ENCODE assay signal across 8 cellular contexts in genomic region chr13:28718186-28718537, GRCh38. TPM values are rescaled to one million over a fixed set of nuclear protein-coding genes. Genes with fewer than 3 reads are reported as not detected.
DNase-seq lines count a peak whose midpoint lies in the region; ATAC-seq, FAIRE-seq and TF ChIP-seq lines count a peak whose summit lies in the region.

No MANE protein-coding gene starts in this region.

- no peaks in the 10 kb centered on the region for H3K9me3 Mint-ChIP-seq in activated naive CD4-positive, alpha-beta T cell treated with anti-CD3 and anti-CD28 coated beads, Interleukin-2, amount 50 U/mL, for 72 hours

- peak overlapping the region; percentile 81 to 84 for H3K27ac Mint-ChIP-seq in activated naive CD4-positive, alpha-beta T cell treated with anti-CD3 and anti-CD28 coated beads, Interleukin-2, amount 50 U/mL, for 72 hours

- ATAC-seq in HepG2 = no peak
- no peak for ATAC-seq in activated naive CD4-positive, alpha-beta T cell treated with anti-CD3 and anti-CD28 coated beads, Interleukin-2, amount 50 U/mL, for 72 hours

- H3K4me3 ChIP-seq in liver (ENCODE audit: low read depth in 1 of 3, low read length in 3 of 3) (peak overlapping the region; percentile 64 to 76 (median 68)), HepG2 (replicated peaks in 1 of 3; ENCODE audit: insufficient read depth in 1 of 3, low read depth in 2 of 3, low read length in 3 of 3) (no peak overlapping the region), skeletal muscle satellite cell (ENCODE audit: low read length) (peak overlapping the region; percentile 84)

- BruUV-seq in HepG2 (replicated peaks; lab: Mats Ljungman, UMichigan) = no TSS peak

- peak overlapping the region; percentile 63 to 75 for H3K9ac ChIP-seq in liver (ENCODE audit: low read depth in 1 of 2, low read length in 2 of 2)
- H3K9ac ChIP-seq in HepG2 (ENCODE audit: insufficient read depth, low read depth, low read length) = no peak overlapping the region
- H3K9ac ChIP-seq in skeletal muscle satellite cell (ENCODE audit: low read depth, low read length) = peak overlapping the region; percentile 96

- TF ChIP-seq EP300 in HepG2 (IDR thresholded peaks at IDR 0.05; ENCODE audit: low read depth in 2 of 2, low read length in 2 of 2) (no peak), HepG2 (CRISPR knock-in tag; IDR thresholded peaks at IDR 0.05; ENCODE audit: borderline replicate concordance) (no peak)

- POLR2A ChIA-PET in HepG2 (lab: Yijun Ruan, JAX) = no interaction called here

- no peaks in the 10 kb centered on the region for H4K20me1 ChIP-seq in HepG2 (ENCODE audit: insufficient read depth, low read length)

- no peak overlapping the region for H3K4me2 ChIP-seq in HepG2 (ENCODE audit: low read depth, low read length)
- H3K4me2 ChIP-seq in skeletal muscle satellite cell (ENCODE audit: low read length) = peak overlapping the region; percentile 97

- WGBS in liver = under 1% methylated on average over 9 of the region's 9 CpGs
- 34% methylated on average over 9 of the region's 9 CpGs for WGBS in HepG2 (ENCODE audit: low lambda C conversion rate)

- intact Hi-C loops in HepG2 (cut with micrococcal nuclease; ENCODE audit: unreplicated experiment) = no loop called here

- in situ Hi-C loops in HepG2 (cut with HindIII; ENCODE audit: extremely low pct_ligation_motif_present, low pct_unique_long_range_greater_than_20kb) = no loop called here

- no peaks in the 10 kb centered on the region for H3K27me3 ChIP-seq in liver (ENCODE audit: control insufficient read depth in 4 of 4, insufficient read depth in 4 of 4, low read length in 3 of 4)
- 0 out of 5 replicates have a peak, but pooled peaks cover 0 to 2% of the 10 kb centered on the region in 2 experiments for H3K27me3 ChIP-seq in HepG2 (ENCODE audit: control insufficient read depth in 1 of 2, insufficient read depth in 2 of 2, low read length in 2 of 2)
- no peaks in the 10 kb centered on the region for H3K27me3 ChIP-seq in skeletal muscle satellite cell (ENCODE audit: control insufficient read depth, insufficient read depth, low read length)

- peak in 1 of 2 donors; percentile 20 for TF ChIP-seq RAD21 in liver (IDR thresholded peaks at IDR 0.05)
- no peak for TF ChIP-seq RAD21 in HepG2 (CRISPR knock-in tag; IDR thresholded peaks at IDR 0.05)

- H3K36me3 ChIP-seq in liver (ENCODE audit: control insufficient read depth in 4 of 4, insufficient read depth in 3 of 4, low read depth in 1 of 4, low read length in 3 of 4) = no peaks in the 10 kb centered on the region
- H3K36me3 ChIP-seq in HepG2 (replicated peaks in 1 of 2; ENCODE audit: control insufficient read depth in 1 of 2, insufficient read depth in 2 of 2, low read length in 2 of 2) = no peaks in the 10 kb centered on the region
- no peaks in the 10 kb centered on the region for H3K36me3 ChIP-seq in skeletal muscle satellite cell (ENCODE audit: insufficient read depth, low read length)

- H3K4me1 ChIP-seq in liver (ENCODE audit: control insufficient read depth in 4 of 4, insufficient read depth in 4 of 4, low read length in 3 of 4) = peaks cover 5 to 23% (median 16%) of the 10 kb centered on the region in 4 donors
- H3K4me1 ChIP-seq in HepG2 (ENCODE audit: insufficient read depth, low read length) = no peaks in the 10 kb centered on the region
- H3K4me1 ChIP-seq in skeletal muscle satellite cell (ENCODE audit: control insufficient read depth, insufficient read depth, low read length) = peaks cover 40% of the 10 kb centered on the region

- TF ChIP-seq POLR2A in HepG2 (IDR thresholded peaks at IDR 0.05; ENCODE audit: insufficient read depth in 1 of 2, low read depth in 2 of 2, low read length in 2 of 2) = no peak

- H2AFZ ChIP-seq in HepG2 (ENCODE audit: low read length) = no peak overlapping the region

- H3K9me3 ChIP-seq in liver (ENCODE audit: control insufficient read depth in 4 of 4, low read length in 3 of 4) (no peaks in the 10 kb centered on the region), HepG2 (ENCODE audit: low read length) (no peaks in the 10 kb centered on the region), skeletal muscle satellite cell (replicated peaks; ENCODE audit: low read length) (no peaks in the 10 kb centered on the region)

- TF ChIP-seq CTCF in liver (IDR thresholded peaks at IDR 0.05; ENCODE audit: low read depth, low read length, missing input control) (no peak), HepG2 (CRISPR knock-in tag; IDR thresholded peaks at IDR 0.05) (no peak)

- H3K27ac ChIP-seq in liver (ENCODE audit: low read depth in 1 of 2, low read length in 2 of 2) (peak overlapping the region; percentile 90 to 93), HepG2 (ENCODE audit: extremely low read length, insufficient read depth, low read length) (no peak overlapping the region)

- no peaks in the 10 kb centered on the region for H3K79me2 ChIP-seq in HepG2 (ENCODE audit: insufficient read depth, low read length)

- FAIRE-seq in HepG2 (lab: Jason Lieb, UNC) = no peak

- peaks cover 0 to 1% of the 10 kb centered on the region in 2 donors for H3K36me3 Mint-ChIP-seq in activated naive CD4-positive, alpha-beta T cell treated with anti-CD3 and anti-CD28 coated beads, Interleukin-2, amount 50 U/mL, for 72 hours

- no peak for DNase-seq in HepG2 (ENCODE audit: low spot score)
- no peak for DNase-seq in activated naive CD4-positive, alpha-beta T cell treated with anti-CD3 and anti-CD28 coated beads, Interleukin-2, amount 50 U/mL, for 72 hours (ENCODE audit: low spot score in 2 of 2)
- DNase-seq in hepatic stellate cell (ENCODE audit: low spot score) = peak; percentile 8
- no peak for DNase-seq in kidney glomerular epithelial cell (lab: John Stamatoyannopoulos, UW)
- DNase-seq in DMS79 (lab: John Stamatoyannopoulos, UW) = no peak
- DNase-seq in HUDEP-2 (lab: John Stamatoyannopoulos, UW; ENCODE audit: unreplicated experiment in 76 of 76) = no peak

- CTCF ChIA-PET in HepG2 (lab: Yijun Ruan, JAX; ENCODE audit: low intra/inter-chr PET ratio, low total read pairs) = no interaction called here

TF ChIP-seq in HepG2, 621 proteins besides CTCF, POLR2A, EP300 and RAD21 (continues in another document):
- TF ChIP-seq ZNF75D (CRISPR knock-in tag; IDR thresholded peaks at IDR 0.05; ENCODE audit: borderline replicate concordance) (no peak), FOXO1 (CRISPR knock-in tag; IDR thresholded peaks at IDR 0.05) (no peak)

RNA-seq across cellular contexts. Expression of gene SLC46A3, which starts 0.6 kb away (rescaled TPM):
- total RNA-seq in liver (10 to 100 TPM in 1 of 2 donors, 1 to 10 TPM in 1; 7.0 to 63.3 TPM), HepG2 (2016; rRNA removed; fragmentation: Illumina TruSeq; extraction: Trizol) (not detected in 2 replicates)
- polyA plus RNA-seq in liver (10 to 100 TPM; 27.9 to 37.2 TPM), HepG2 (2011; rRNA removed) (not detected in 2 replicates)
- not detected in 2 replicates for total RNA-seq in HepG2 (2016; cell fraction: cytosol; rRNA removed; fragmentation: Illumina TruSeq; extraction: Trizol; ENCODE audit: low read depth)
- total RNA-seq in HepG2 (2016; cell fraction: insoluble cytoplasmic fraction; rRNA removed; fragmentation: Illumina TruSeq; extraction: Trizol) = not detected in 2 replicates
- total RNA-seq in HepG2 (2016; cell fraction: membrane; rRNA removed; fragmentation: Illumina TruSeq; extraction: Trizol) = not detected in 2 replicates
- total RNA-seq in HepG2 (2016; cell fraction: nucleus; rRNA removed; fragmentation: Illumina TruSeq; extraction: Trizol) = not detected in 2 replicates
- not detected in 2 replicates for polyA plus RNA-seq in HepG2 (2011; cell fraction: cytosol; rRNA removed)
- not detected in 2 replicates for polyA plus RNA-seq in HepG2 (2011; cell fraction: nucleus; rRNA removed)
- polyA plus RNA-seq in HepG2 (2012) = not detected in 2 replicates
- not detected in 2 replicates for polyA plus RNA-seq in HepG2 (2016; cell fraction: cytosol; fragmentation: Illumina TruSeq; extraction: Trizol; ENCODE audit: low read depth)
- not detected in 2 replicates for polyA plus RNA-seq in HepG2 (2016; cell fraction: insoluble cytoplasmic fraction; fragmentation: Illumina TruSeq; extraction: Trizol; ENCODE audit: low read depth)
- not detected in 2 replicates for polyA plus RNA-seq in HepG2 (2016; cell fraction: membrane; fragmentation: Illumina TruSeq; extraction: Trizol; ENCODE audit: low read depth)
- polyA plus RNA-seq in HepG2 (2016; cell fraction: nucleus; fragmentation: Illumina TruSeq; extraction: Trizol; ENCODE audit: insufficient read depth, low read depth) = not detected in 2 replicates
- not detected in 2 replicates for polyA minus RNA-seq in HepG2 (2011; rRNA and poly(A)+ RNA removed; ENCODE audit: low replicate concordance)
- polyA minus RNA-seq in HepG2 (2011; cell fraction: cytosol; rRNA and poly(A)+ RNA removed) = not detected in 2 replicates
- polyA minus RNA-seq in HepG2 (2011; cell fraction: nucleus; rRNA and poly(A)+ RNA removed) = not detected in 2 replicates
- 1 to 10 TPM; 2.1 to 2.9 TPM for total RNA-seq in activated naive CD4-positive, alpha-beta T cell treated with anti-CD3 and anti-CD28 coated beads, Interleukin-2, amount 50 U/mL, for 72 hours
- 0.25 and 2.0 TPM in 2 replicates for total RNA-seq in skeletal muscle satellite cell (2012; rRNA removed)

RNA-seq across cellular contexts. Expression of gene POMP, which starts 59.2 kb away (rescaled TPM):
- total RNA-seq in liver (10 to 100 TPM; 32.2 to 33.9 TPM), HepG2 (2016; rRNA removed; fragmentation: Illumina TruSeq; extraction: Trizol) (118 and 183 TPM in 2 replicates)
- polyA plus RNA-seq in liver (100 to 1,000 TPM in 1 of 2 donors, 10 to 100 TPM in 1; 48.3 to 132 TPM), HepG2 (2011; rRNA removed) (23.2 and 30.6 TPM in 2 replicates)
- total RNA-seq in HepG2 (2016; cell fraction: cytosol; rRNA removed; fragmentation: Illumina TruSeq; extraction: Trizol; ENCODE audit: low read depth) = 37.3 and 37.5 TPM in 2 replicates
- total RNA-seq in HepG2 (2016; cell fraction: insoluble cytoplasmic fraction; rRNA removed; fragmentation: Illumina TruSeq; extraction: Trizol) = 124 and 193 TPM in 2 replicates
- 33.5 and 35.4 TPM in 2 replicates for total RNA-seq in HepG2 (2016; cell fraction: membrane; rRNA removed; fragmentation: Illumina TruSeq; extraction: Trizol)
- total RNA-seq in HepG2 (2016; cell fraction: nucleus; rRNA removed; fragmentation: Illumina TruSeq; extraction: Trizol) = 39.2 and 40.4 TPM in 2 replicates
- polyA plus RNA-seq in HepG2 (2011; cell fraction: cytosol; rRNA removed) = 12.7 and 21.8 TPM in 2 replicates
- polyA plus RNA-seq in HepG2 (2011; cell fraction: nucleus; rRNA removed) = 3.1 and 5.2 TPM in 2 replicates
- 60.1 and 106 TPM in 2 replicates for polyA plus RNA-seq in HepG2 (2012)
- polyA plus RNA-seq in HepG2 (2016; cell fraction: cytosol; fragmentation: Illumina TruSeq; extraction: Trizol; ENCODE audit: low read depth) = 38.0 and 44.3 TPM in 2 replicates
- 162 and 180 TPM in 2 replicates for polyA plus RNA-seq in HepG2 (2016; cell fraction: insoluble cytoplasmic fraction; fragmentation: Illumina TruSeq; extraction: Trizol; ENCODE audit: low read depth)
- 27.8 and 29.2 TPM in 2 replicates for polyA plus RNA-seq in HepG2 (2016; cell fraction: membrane; fragmentation: Illumina TruSeq; extraction: Trizol; ENCODE audit: low read depth)
- polyA plus RNA-seq in HepG2 (2016; cell fraction: nucleus; fragmentation: Illumina TruSeq; extraction: Trizol; ENCODE audit: insufficient read depth, low read depth) = 59.8 and 63.8 TPM in 2 replicates
- polyA minus RNA-seq in HepG2 (2011; rRNA and poly(A)+ RNA removed; ENCODE audit: low replicate concordance) = 5.4 and 11.2 TPM in 2 replicates
- 16.4 and 16.7 TPM in 2 replicates for polyA minus RNA-seq in HepG2 (2011; cell fraction: cytosol; rRNA and poly(A)+ RNA removed)
- 10.9 and 11.3 TPM in 2 replicates for polyA minus RNA-seq in HepG2 (2011; cell fraction: nucleus; rRNA and poly(A)+ RNA removed)
- 100 to 1,000 TPM; 101 to 110 TPM for total RNA-seq in activated naive CD4-positive, alpha-beta T cell treated with anti-CD3 and anti-CD28 coated beads, Interleukin-2, amount 50 U/mL, for 72 hours
- 174 and 228 TPM in 2 replicates for total RNA-seq in skeletal muscle satellite cell (2012; rRNA removed)

Comparison
In these comparisons a context has a peak if more than half of its experiments do, and no peak if none do; other contexts are left out.
1. H3K4me3 ChIP-seq: peak in liver (3 of 3) and skeletal muscle satellite cell (single experiment); none in HepG2 (0 of 3).